ENCODE assay signal across 1 cellular context in genomic region chr6:32980488-32981038, GRCh38.
TF ChIP-seq lines count a peak whose summit lies in the region.

No MANE protein-coding gene starts in this region.

TF ChIP-seq in HCT116, 20 proteins besides CTCF, POLR2A, EP300 and RAD21:
- TF ChIP-seq POLR2AphosphoS5 (IDR thresholded peaks at IDR 0.05; ENCODE audit: low read depth, low read length), result 0 out of 2 replicates have a peak, but pooled peaks have one; percentile 44
- TF ChIP-seq EGR1 (IDR thresholded peaks at IDR 0.05; ENCODE audit: low read depth), result no peak
